ENCODE assay signal across 1 cellular context in the genomic region with DNA sequence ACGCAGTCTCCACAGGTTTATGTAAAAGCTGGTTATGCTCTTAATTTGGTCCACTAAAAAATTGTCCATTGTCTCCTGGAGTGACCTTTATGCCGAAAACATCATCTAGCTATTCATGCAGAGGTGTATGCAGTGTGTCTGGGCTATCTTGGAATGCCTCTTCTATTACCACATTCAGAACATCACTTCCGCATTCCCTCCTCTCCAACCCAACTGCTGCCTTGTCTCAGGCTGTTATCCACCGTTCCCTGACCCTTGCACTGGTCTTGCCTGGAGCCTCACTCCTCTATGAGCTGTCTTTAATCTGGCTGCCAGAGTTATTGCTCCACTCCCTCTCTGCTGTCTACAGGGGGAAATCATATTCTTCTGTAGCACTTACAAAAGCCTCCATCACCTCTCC.
TF ChIP-seq lines count a peak whose summit lies in the region.

No MANE protein-coding gene starts in this region.

TF ChIP-seq in HepG2, 621 proteins besides CTCF, POLR2A, EP300 and RAD21 (continued from another document and continues in another):
- TF ChIP-seq, protein P1, sequence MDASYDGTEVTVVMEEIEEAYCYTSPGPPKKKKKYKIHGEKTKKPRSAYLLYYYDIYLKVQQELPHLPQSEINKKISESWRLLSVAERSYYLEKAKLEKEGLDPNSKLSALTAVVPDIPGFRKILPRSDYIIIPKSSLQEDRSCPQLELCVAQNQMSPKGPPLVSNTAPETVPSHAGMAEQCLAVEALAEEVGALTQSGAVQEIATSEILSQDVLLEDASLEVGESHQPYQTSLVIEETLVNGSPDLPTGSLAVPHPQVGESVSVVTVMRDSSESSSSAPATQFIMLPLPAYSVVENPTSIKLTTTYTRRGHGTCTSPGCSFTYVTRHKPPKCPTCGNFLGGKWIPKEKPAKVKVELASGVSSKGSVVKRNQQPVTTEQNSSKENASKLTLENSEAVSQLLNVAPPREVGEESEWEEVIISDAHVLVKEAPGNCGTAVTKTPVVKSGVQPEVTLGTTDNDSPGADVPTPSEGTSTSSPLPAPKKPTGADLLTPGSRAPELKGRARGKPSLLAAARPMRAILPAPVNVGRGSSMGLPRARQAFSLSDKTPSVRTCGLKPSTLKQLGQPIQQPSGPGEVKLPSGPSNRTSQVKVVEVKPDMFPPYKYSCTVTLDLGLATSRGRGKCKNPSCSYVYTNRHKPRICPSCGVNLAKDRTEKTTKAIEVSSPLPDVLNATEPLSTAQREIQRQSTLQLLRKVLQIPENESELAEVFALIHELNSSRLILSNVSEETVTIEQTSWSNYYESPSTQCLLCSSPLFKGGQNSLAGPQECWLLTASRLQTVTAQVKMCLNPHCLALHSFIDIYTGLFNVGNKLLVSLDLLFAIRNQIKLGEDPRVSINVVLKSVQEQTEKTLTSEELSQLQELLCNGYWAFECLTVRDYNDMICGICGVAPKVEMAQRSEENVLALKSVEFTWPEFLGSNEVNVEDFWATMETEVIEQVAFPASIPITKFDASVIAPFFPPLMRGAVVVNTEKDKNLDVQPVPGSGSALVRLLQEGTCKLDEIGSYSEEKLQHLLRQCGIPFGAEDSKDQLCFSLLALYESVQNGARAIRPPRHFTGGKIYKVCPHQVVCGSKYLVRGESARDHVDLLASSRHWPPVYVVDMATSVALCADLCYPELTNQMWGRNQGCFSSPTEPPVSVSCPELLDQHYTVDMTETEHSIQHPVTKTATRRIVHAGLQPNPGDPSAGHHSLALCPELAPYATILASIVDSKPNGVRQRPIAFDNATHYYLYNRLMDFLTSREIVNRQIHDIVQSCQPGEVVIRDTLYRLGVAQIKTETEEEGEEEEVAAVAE (CRISPR knock-in tag; IDR thresholded peaks at IDR 0.05; ENCODE audit: borderline replicate concordance): 0 out of 2 replicates have a peak, but pooled peaks have one; percentile 22
- TF ChIP-seq GPN1 (CRISPR knock-in tag; IDR thresholded peaks at IDR 0.05; ENCODE audit: borderline replicate concordance) (no peak), ONECUT2 (CRISPR knock-in tag; IDR thresholded peaks at IDR 0.05) (peak; percentile 49; the same call in 1 of the 2 replicates), MAFK (conservative IDR thresholded peaks at IDR 0.05 in 1 of 2, IDR thresholded peaks at IDR 0.05 in 1 of 2; ENCODE audit: low read length in 2 of 2) (no peak), CBX1 (IDR thresholded peaks at IDR 0.05; ENCODE audit: low read depth) (no peak), ZNF546 (CRISPR knock-in tag; conservative IDR thresholded peaks at IDR 0.05) (no peak), HOXA5 (CRISPR knock-in tag; IDR thresholded peaks at IDR 0.05) (0 out of 2 replicates have a peak, but pooled peaks have one; percentile 32), SNAI1 (CRISPR knock-in tag; IDR thresholded peaks at IDR 0.05; ENCODE audit: borderline replicate concordance) (no peak), ZNF878 (CRISPR knock-in tag; IDR thresholded peaks at IDR 0.05) (no peak), NFE2 (CRISPR knock-in tag; IDR thresholded peaks at IDR 0.05) (no peak), JUN (CRISPR knock-in tag; IDR thresholded peaks at IDR 0.05) (no peak; the same call in 1 of the 2 replicates), ZNF260 (CRISPR knock-in tag; IDR thresholded peaks at IDR 0.05; ENCODE audit: borderline replicate concordance, low read depth) (no peak), ZMYM4 (CRISPR knock-in tag; IDR thresholded peaks at IDR 0.05) (peak; percentile 84), GTF2F1 (IDR thresholded peaks at IDR 0.05; ENCODE audit: low read length) (no peak), ZSCAN22 (CRISPR knock-in tag; IDR thresholded peaks at IDR 0.05) (no peak), ZNF264 (CRISPR knock-in tag; IDR thresholded peaks at IDR 0.05) (peak; percentile 26; the same call in 1 of the 2 replicates), RCOR2 (CRISPR knock-in tag; IDR thresholded peaks at IDR 0.05) (no peak), ZNF335 (CRISPR knock-in tag; IDR thresholded peaks at IDR 0.05) (no peak), NFE2L2 (IDR thresholded peaks at IDR 0.05; ENCODE audit: low read length) (no peak), NFATC3 (CRISPR knock-in tag; IDR thresholded peaks at IDR 0.05) (no peak), ERF (CRISPR knock-in tag; IDR thresholded peaks at IDR 0.05) (0 out of 2 replicates have a peak, but pooled peaks have one; percentile 25), EEA1 (CRISPR knock-in tag; IDR thresholded peaks at IDR 0.05; ENCODE audit: borderline replicate concordance) (no peak), ZNF337 (CRISPR knock-in tag; IDR thresholded peaks at IDR 0.05; ENCODE audit: borderline replicate concordance, low read depth) (no peak), MEF2D (CRISPR knock-in tag; IDR thresholded peaks at IDR 0.05) (no peak), ISL2 (CRISPR knock-in tag; IDR thresholded peaks at IDR 0.05) (0 out of 2 replicates have a peak, but pooled peaks have one; percentile 45), ZFP41 (CRISPR knock-in tag; IDR thresholded peaks at IDR 0.05; ENCODE audit: borderline replicate concordance) (no peak), GLI4 (CRISPR knock-in tag; IDR thresholded peaks at IDR 0.05; ENCODE audit: borderline replicate concordance) (no peak), SOX5 (CRISPR knock-in tag; IDR thresholded peaks at IDR 0.05; ENCODE audit: borderline replicate concordance) (peak; percentile 70), SMARCC2 (IDR thresholded peaks at IDR 0.05) (no peak), ZNF256 (CRISPR knock-in tag; conservative IDR thresholded peaks at IDR 0.05) (0 out of 2 replicates have a peak, but pooled peaks have one; percentile 55)
- TF ChIP-seq, protein P2, sequence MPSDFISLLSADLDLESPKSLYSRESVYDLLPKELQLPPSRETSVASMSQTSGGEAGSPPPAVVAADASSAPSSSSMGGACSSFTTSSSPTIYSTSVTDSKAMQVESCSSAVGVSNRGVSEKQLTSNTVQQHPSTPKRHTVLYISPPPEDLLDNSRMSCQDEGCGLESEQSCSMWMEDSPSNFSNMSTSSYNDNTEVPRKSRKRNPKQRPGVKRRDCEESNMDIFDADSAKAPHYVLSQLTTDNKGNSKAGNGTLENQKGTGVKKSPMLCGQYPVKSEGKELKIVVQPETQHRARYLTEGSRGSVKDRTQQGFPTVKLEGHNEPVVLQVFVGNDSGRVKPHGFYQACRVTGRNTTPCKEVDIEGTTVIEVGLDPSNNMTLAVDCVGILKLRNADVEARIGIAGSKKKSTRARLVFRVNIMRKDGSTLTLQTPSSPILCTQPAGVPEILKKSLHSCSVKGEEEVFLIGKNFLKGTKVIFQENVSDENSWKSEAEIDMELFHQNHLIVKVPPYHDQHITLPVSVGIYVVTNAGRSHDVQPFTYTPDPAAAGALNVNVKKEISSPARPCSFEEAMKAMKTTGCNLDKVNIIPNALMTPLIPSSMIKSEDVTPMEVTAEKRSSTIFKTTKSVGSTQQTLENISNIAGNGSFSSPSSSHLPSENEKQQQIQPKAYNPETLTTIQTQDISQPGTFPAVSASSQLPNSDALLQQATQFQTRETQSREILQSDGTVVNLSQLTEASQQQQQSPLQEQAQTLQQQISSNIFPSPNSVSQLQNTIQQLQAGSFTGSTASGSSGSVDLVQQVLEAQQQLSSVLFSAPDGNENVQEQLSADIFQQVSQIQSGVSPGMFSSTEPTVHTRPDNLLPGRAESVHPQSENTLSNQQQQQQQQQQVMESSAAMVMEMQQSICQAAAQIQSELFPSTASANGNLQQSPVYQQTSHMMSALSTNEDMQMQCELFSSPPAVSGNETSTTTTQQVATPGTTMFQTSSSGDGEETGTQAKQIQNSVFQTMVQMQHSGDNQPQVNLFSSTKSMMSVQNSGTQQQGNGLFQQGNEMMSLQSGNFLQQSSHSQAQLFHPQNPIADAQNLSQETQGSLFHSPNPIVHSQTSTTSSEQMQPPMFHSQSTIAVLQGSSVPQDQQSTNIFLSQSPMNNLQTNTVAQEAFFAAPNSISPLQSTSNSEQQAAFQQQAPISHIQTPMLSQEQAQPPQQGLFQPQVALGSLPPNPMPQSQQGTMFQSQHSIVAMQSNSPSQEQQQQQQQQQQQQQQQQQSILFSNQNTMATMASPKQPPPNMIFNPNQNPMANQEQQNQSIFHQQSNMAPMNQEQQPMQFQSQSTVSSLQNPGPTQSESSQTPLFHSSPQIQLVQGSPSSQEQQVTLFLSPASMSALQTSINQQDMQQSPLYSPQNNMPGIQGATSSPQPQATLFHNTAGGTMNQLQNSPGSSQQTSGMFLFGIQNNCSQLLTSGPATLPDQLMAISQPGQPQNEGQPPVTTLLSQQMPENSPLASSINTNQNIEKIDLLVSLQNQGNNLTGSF (CRISPR knock-in tag; IDR thresholded peaks at IDR 0.05): no peak
- TF ChIP-seq, protein P3, sequence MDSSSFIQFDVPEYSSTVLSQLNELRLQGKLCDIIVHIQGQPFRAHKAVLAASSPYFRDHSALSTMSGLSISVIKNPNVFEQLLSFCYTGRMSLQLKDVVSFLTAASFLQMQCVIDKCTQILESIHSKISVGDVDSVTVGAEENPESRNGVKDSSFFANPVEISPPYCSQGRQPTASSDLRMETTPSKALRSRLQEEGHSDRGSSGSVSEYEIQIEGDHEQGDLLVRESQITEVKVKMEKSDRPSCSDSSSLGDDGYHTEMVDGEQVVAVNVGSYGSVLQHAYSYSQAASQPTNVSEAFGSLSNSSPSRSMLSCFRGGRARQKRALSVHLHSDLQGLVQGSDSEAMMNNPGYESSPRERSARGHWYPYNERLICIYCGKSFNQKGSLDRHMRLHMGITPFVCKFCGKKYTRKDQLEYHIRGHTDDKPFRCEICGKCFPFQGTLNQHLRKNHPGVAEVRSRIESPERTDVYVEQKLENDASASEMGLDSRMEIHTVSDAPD (CRISPR knock-in tag; IDR thresholded peaks at IDR 0.05): no peak
- TF ChIP-seq, protein P4, sequence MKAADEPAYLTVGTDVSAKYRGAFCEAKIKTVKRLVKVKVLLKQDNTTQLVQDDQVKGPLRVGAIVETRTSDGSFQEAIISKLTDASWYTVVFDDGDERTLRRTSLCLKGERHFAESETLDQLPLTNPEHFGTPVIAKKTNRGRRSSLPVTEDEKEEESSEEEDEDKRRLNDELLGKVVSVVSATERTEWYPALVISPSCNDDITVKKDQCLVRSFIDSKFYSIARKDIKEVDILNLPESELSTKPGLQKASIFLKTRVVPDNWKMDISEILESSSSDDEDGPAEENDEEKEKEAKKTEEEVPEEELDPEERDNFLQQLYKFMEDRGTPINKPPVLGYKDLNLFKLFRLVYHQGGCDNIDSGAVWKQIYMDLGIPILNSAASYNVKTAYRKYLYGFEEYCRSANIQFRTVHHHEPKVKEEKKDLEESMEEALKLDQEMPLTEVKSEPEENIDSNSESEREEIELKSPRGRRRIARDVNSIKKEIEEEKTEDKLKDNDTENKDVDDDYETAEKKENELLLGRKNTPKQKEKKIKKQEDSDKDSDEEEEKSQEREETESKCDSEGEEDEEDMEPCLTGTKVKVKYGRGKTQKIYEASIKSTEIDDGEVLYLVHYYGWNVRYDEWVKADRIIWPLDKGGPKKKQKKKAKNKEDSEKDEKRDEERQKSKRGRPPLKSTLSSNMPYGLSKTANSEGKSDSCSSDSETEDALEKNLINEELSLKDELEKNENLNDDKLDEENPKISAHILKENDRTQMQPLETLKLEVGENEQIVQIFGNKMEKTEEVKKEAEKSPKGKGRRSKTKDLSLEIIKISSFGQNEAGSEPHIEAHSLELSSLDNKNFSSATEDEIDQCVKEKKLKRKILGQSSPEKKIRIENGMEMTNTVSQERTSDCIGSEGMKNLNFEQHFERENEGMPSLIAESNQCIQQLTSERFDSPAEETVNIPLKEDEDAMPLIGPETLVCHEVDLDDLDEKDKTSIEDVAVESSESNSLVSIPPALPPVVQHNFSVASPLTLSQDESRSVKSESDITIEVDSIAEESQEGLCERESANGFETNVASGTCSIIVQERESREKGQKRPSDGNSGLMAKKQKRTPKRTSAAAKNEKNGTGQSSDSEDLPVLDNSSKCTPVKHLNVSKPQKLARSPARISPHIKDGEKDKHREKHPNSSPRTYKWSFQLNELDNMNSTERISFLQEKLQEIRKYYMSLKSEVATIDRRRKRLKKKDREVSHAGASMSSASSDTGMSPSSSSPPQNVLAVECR (CRISPR knock-in tag; IDR thresholded peaks at IDR 0.05; ENCODE audit: borderline replicate concordance): peak; percentile 43; the same call in 1 of the 2 replicates
- TF ChIP-seq, protein P5, sequence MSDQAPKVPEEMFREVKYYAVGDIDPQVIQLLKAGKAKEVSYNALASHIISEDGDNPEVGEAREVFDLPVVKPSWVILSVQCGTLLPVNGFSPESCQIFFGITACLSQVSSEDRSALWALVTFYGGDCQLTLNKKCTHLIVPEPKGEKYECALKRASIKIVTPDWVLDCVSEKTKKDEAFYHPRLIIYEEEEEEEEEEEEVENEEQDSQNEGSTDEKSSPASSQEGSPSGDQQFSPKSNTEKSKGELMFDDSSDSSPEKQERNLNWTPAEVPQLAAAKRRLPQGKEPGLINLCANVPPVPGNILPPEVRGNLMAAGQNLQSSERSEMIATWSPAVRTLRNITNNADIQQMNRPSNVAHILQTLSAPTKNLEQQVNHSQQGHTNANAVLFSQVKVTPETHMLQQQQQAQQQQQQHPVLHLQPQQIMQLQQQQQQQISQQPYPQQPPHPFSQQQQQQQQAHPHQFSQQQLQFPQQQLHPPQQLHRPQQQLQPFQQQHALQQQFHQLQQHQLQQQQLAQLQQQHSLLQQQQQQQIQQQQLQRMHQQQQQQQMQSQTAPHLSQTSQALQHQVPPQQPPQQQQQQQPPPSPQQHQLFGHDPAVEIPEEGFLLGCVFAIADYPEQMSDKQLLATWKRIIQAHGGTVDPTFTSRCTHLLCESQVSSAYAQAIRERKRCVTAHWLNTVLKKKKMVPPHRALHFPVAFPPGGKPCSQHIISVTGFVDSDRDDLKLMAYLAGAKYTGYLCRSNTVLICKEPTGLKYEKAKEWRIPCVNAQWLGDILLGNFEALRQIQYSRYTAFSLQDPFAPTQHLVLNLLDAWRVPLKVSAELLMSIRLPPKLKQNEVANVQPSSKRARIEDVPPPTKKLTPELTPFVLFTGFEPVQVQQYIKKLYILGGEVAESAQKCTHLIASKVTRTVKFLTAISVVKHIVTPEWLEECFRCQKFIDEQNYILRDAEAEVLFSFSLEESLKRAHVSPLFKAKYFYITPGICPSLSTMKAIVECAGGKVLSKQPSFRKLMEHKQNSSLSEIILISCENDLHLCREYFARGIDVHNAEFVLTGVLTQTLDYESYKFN (CRISPR knock-in tag; conservative IDR thresholded peaks at IDR 0.05): peak; percentile 80
- TF ChIP-seq, protein P6, sequence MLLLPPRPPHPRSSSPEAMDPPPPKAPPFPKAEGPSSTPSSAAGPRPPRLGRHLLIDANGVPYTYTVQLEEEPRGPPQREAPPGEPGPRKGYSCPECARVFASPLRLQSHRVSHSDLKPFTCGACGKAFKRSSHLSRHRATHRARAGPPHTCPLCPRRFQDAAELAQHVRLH (CRISPR knock-in tag; IDR thresholded peaks at IDR 0.05; ENCODE audit: borderline replicate concordance, low read depth): peak; percentile 52; the same call in 1 of the 2 replicates
- TF ChIP-seq, protein P7, sequence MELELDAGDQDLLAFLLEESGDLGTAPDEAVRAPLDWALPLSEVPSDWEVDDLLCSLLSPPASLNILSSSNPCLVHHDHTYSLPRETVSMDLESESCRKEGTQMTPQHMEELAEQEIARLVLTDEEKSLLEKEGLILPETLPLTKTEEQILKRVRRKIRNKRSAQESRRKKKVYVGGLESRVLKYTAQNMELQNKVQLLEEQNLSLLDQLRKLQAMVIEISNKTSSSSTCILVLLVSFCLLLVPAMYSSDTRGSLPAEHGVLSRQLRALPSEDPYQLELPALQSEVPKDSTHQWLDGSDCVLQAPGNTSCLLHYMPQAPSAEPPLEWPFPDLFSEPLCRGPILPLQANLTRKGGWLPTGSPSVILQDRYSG (CRISPR knock-in tag; IDR thresholded peaks at IDR 0.05): no peak
